ENCODE assay signal across 14 cellular contexts in genomic region chr2:108909917-108910515, GRCh38.
"Had no signal": no experiment of that assay in that cellular context is flagged by ENCODE, and none has a peak within 500 bp of the region (broad histone marks: within the 10 kb centered on the region; RNA-seq: fewer than 3 reads in every experiment).

No MANE protein-coding gene starts in this region.

- ATAC-seq: activated T-cell treated with anti-CD3 and anti-CD28 coated beads, Interleukin-2, amount 50 U/mL, for 72 hours had no signal

- H3K27ac Mint-ChIP-seq: activated T-cell treated with anti-CD3 and anti-CD28 coated beads, Interleukin-2, amount 50 U/mL, for 72 hours had no signal

- DNase-seq: activated CD4-positive, alpha-beta T cell treated with anti-CD3 and anti-CD28 coated beads for 48 hours; activated naive CD4-positive, alpha-beta T cell treated with Interleukin-2 at 50 U/mL for 16 hours; activated T-cell treated with anti-CD3 and anti-CD28 coated beads, Interleukin-2, amount 50 U/mL, for 72 hours; foreskin melanocyte; heart right ventricle; kidney; retina; T1000; WERI-Rb-1 had no signal

- H3K4me2 ChIP-seq: neural progenitor cell had no signal

- H3K9ac ChIP-seq: neural progenitor cell, parathyroid adenoma had no signal

- H3K9me3 ChIP-seq: heart right ventricle, stomach had no signal

- H3K27ac ChIP-seq: cardiac muscle cell, heart right ventricle, neural progenitor cell, parathyroid adenoma, skin epidermis, stomach, WERI-Rb-1 had no signal

- H3K4me3 Mint-ChIP-seq: activated T-cell treated with anti-CD3 and anti-CD28 coated beads, Interleukin-2, amount 50 U/mL, for 72 hours; neural progenitor cell had no signal

- H3K36me3 ChIP-seq: cardiac muscle cell, heart right ventricle, neural progenitor cell, stomach, WERI-Rb-1 had no signal

- H3K4me1 ChIP-seq: neural progenitor cell, parathyroid adenoma had no signal

- H2AFZ ChIP-seq: neural progenitor cell, parathyroid adenoma had no signal

- H3K27me3 ChIP-seq: cardiac muscle cell, neural progenitor cell, stomach had no signal

- H3K4me3 ChIP-seq: cardiac muscle cell, heart right ventricle, neural progenitor cell, skin epidermis, stomach had no signal
